Comparison of ENCODE assay signal across 8 cellular contexts in the genomic region with DNA sequence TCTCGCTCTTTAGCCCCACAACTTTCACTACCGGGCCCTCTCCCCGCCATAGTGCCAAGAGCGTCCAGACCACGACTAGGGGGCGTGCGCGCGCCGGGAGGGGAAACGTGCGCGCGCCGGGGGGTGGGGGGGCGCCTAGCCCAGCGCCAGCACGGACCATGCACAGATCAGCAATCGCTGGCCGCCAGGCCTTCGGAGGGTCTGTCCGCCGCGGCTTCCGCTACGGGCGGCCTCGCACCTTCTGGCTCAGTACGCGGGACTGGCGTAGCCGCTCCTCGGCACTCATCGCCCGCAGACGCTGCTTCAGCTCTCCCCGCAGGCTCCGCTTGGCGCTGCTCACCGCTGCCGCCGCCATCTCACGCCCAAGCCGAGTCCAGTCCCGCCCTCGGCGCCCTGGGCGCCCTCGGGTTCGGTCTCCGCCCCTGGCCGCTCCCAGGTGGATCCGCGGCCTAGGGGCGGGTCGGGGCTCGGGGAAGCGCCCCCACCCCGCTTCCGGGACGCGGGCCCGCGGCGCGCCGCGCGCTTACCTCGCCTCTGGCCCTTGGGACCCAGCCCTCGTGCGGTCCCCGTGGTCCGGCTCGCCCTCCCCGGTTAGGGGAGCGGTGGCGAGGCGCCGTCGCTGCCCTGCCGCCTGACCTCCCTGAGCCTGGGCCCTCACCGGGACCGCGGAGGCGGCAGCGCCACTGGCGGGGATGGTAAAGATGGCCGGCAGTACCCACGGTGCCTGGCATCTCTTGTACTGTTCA. TPM values are rescaled to one million over a fixed set of nuclear protein-coding genes. Genes with fewer than 3 reads are reported as not detected.
DNase-seq lines count a peak whose midpoint lies in the region; ATAC-seq and TF ChIP-seq lines count a peak whose summit lies in the region.

A gene (minus strand): TSS at position 381 of the 746 bp plus-strand sequence. CDS start 26 bp downstream, at position 355.

- peak within 1 kb of the TSS; percentile 90 for H3K4me3 ChIP-seq in kidney epithelial cell (ENCODE audit: low read depth, low read length)

- peak; percentile 88 for DNase-seq in AG08396 (ENCODE audit: low spot score)
- peak; percentile 94 for DNase-seq in NCI-H226
- peak; percentile 78 for DNase-seq in cerebellum (ENCODE audit: low spot score)
- DNase-seq in kidney epithelial cell (ENCODE audit: low read depth), result peak; percentile 10
- DNase-seq in stimulated activated CD4-positive, alpha-beta T cell treated with anti-CD3 and anti-CD28 coated beads, Interleukin-15, amount 100 ng/mL, for 48 hours (ENCODE audit: low read depth in 2 of 2), result peak; percentile 52 to 68

- TF ChIP-seq CTCF in kidney epithelial cell (IDR thresholded peaks at IDR 0.05; ENCODE audit: insufficient read depth, low read length, poor library complexity, severe bottlenecking), result peak; percentile 52

- no peaks in the 10 kb centered on the region for H3K27me3 ChIP-seq in kidney epithelial cell (ENCODE audit: control insufficient read depth, insufficient read depth, low read length)

- no peaks in the 10 kb centered on the region for H3K36me3 ChIP-seq in kidney epithelial cell (ENCODE audit: control insufficient read depth, insufficient read depth, low read length)

- peak; percentile 71 for ATAC-seq in GM18868 (IDR thresholded peaks at IDR 0.05; ENCODE audit: unreplicated experiment)
- peak; percentile 62 for ATAC-seq in HG03103 (IDR thresholded peaks at IDR 0.05; ENCODE audit: low read depth, unreplicated experiment)
- peak; percentile 75 to 77 for ATAC-seq in activated CD4-positive, CD25-positive, alpha-beta regulatory T cell treated with anti-CD3 and anti-CD28 coated beads, Interleukin-2, amount 50 U/mL, for 24 hours

RNA-seq across cellular contexts. Expression of the gene that starts here (rescaled TPM):
- 18.4 TPM for total RNA-seq in cerebellum
- 17.8 and 36.5 TPM in 2 replicates for total RNA-seq in kidney epithelial cell

Comparison
In these comparisons a context has a peak if more than half of its experiments do, and no peak if none do; other contexts are left out.
1. Peak in every context shown above with its lines: DNase-seq, ATAC-seq and H3K4me3 ChIP-seq.
2. DNase-seq: peak in every context shown above with its lines; median percentile 94 in NCI-H226; 88 in AG08396; 78 in cerebellum; 60 in stimulated activated CD4-positive, alpha-beta T cell treated with anti-CD3 and anti-CD28 coated beads, Interleukin-15, amount 100 ng/mL, for 48 hours; 10 in kidney epithelial cell.